1 cellular context compared by ENCODE assay signal in the genomic region with DNA sequence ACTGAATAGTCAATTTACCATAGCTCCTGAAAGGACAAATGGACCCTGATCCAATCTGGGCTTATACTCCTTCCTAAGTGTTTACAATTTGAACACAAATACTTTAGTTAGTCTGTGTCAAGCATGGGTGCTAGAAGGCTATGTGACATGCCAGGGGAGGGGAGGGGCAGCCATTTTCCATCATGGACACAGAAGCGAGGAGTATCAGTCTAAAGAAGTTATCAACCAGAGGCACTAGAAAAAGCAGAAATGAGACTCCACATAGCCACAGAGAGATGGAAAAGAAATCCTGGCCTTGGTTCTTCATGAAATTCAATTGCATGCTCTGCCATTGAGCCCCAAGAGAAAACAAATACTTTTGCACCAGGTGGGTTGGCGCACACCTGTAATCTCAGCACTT.
A peak's percentile ranks its signal among the peaks of the same experiment; 100 is the strongest.
TF ChIP-seq lines count a peak whose summit lies in the region.

No MANE protein-coding gene starts in this region.

TF ChIP-seq in GM12878, 131 proteins besides CTCF, POLR2A, EP300 and RAD21 (continued from another document):
- TF ChIP-seq CBX3 (IDR thresholded peaks at IDR 0.05; ENCODE audit: borderline replicate concordance, low read depth) (no peak), RB1 (IDR thresholded peaks at IDR 0.05; ENCODE audit: borderline replicate concordance) (no peak), RUNX3 (IDR thresholded peaks at IDR 0.05; ENCODE audit: low read length) (0 out of 2 replicates have a peak, but pooled peaks have one; percentile 19), JUNB (IDR thresholded peaks at IDR 0.05) (no peak)
